ENCODE assay signal across 19 cellular contexts in genomic region chr11:122116591-122116990, GRCh38. TPM values are rescaled to one million over a fixed set of nuclear protein-coding genes. Genes with fewer than 3 reads are reported as not detected.
DNase-seq lines count a peak whose midpoint lies in the region; TF ChIP-seq lines count a peak whose summit lies in the region.
"Had no signal": no experiment of that assay in that cellular context is flagged by ENCODE, and none has a peak within 500 bp of the region (broad histone marks: within the 10 kb centered on the region; RNA-seq: fewer than 3 reads in every experiment).

No MANE protein-coding gene starts in this region.

- no peak for TF ChIP-seq EP300 in SK-N-SH (IDR thresholded peaks at IDR 0.05; ENCODE audit: borderline replicate concordance in 1 of 2, low read depth in 1 of 2, low read length in 1 of 2)

- H2AFZ ChIP-seq in SK-N-SH (ENCODE audit: low read depth) (no peak overlapping the region), smooth muscle cell (ENCODE audit: low read depth) (no peak overlapping the region)

- no peak overlapping the region for H3K27ac Mint-ChIP-seq in T-helper 2 cell treated with Interferon-gamma antibody and Interleukin-4, amounts not matched to agents 5 μg/mL and 100 μg/mL, for 36 hours

- H3K79me2 ChIP-seq in SK-N-SH (ENCODE audit: insufficient read depth) (peaks cover 100% of the 10 kb centered on the region), smooth muscle cell (ENCODE audit: low read depth) (peaks cover 45% of the 10 kb centered on the region)

- H3F3A ChIP-seq in SK-N-SH (replicated peaks; ENCODE audit: insufficient read depth), result peaks cover 67% of the 10 kb centered on the region
- H3F3A ChIP-seq in smooth muscle cell (ENCODE audit: low read depth), result no peaks in the 10 kb centered on the region

- no peak overlapping the region for H3K9ac ChIP-seq in SK-N-SH
- no peak overlapping the region for H3K9ac ChIP-seq in smooth muscle cell (ENCODE audit: low read depth)

- H3K4me2 ChIP-seq in SK-N-SH (no peak overlapping the region), smooth muscle cell (no peak overlapping the region)
- H3K4me2 ChIP-seq: A549 had no signal

- peaks cover 2 to 8% of the 10 kb centered on the region in 2 experiments; a peak in 3 of 4 replicates for H3K4me1 ChIP-seq in SK-N-SH (ENCODE audit: control insufficient read depth in 1 of 2, insufficient read depth in 2 of 2, low read depth in 1 of 2, low read length in 1 of 2)
- H3K4me1 ChIP-seq in smooth muscle cell (ENCODE audit: low read depth), result no peaks in the 10 kb centered on the region
- H3K4me1 ChIP-seq: A549 had no signal

- peaks cover 94% of the 10 kb centered on the region for H4K20me1 ChIP-seq in SK-N-SH (ENCODE audit: insufficient read depth)
- H4K20me1 ChIP-seq in smooth muscle cell (ENCODE audit: low read depth), result no peaks in the 10 kb centered on the region

- H3K27me3 Mint-ChIP-seq in T-helper 2 cell treated with Interferon-gamma antibody and Interleukin-4, amounts not matched to agents 5 μg/mL and 100 μg/mL, for 36 hours (ENCODE audit: low read depth), result no peaks in the 10 kb centered on the region

- TF ChIP-seq CTCF in AG10803 (conservative IDR thresholded peaks at IDR 0.05; ENCODE audit: low read length) (no peak), SK-N-SH (IDR thresholded peaks at IDR 0.05) (no peak), dorsolateral prefrontal cortex (IDR thresholded peaks at IDR 0.05 in 54 of 56, conservative IDR thresholded peaks at IDR 0.05 in 2 of 56; ENCODE audit: low read depth in 1 of 56, partially characterized antibody in 56 of 56) (no peak), smooth muscle cell (IDR thresholded peaks at IDR 0.05; ENCODE audit: borderline replicate concordance, insufficient read depth, poor library complexity, severe bottlenecking) (no peak)

- H3K9me3 Mint-ChIP-seq in T-helper 2 cell treated with Interferon-gamma antibody and Interleukin-4, amounts not matched to agents 5 μg/mL and 100 μg/mL, for 36 hours, result no peaks in the 10 kb centered on the region

- H3K36me3 ChIP-seq in SK-N-SH (replicated peaks in 1 of 2; ENCODE audit: control insufficient read depth in 1 of 2, insufficient read depth in 2 of 2, low read length in 1 of 2) (peaks cover 8 to 93% of the 10 kb centered on the region in 2 experiments), smooth muscle cell (ENCODE audit: low read depth) (peaks cover 7% of the 10 kb centered on the region)

- H3K27ac ChIP-seq in SK-N-SH (ENCODE audit: low read depth in 2 of 2, low read length in 1 of 2), result peak overlapping the region; percentile 16 to 44; a peak in 2 of 4 replicates
- H3K27ac ChIP-seq in dorsolateral prefrontal cortex, result peak overlapping the region in 36 of 59 donors; percentile 6 to 84 (median 44)
- peak overlapping the region; percentile 25 for H3K27ac ChIP-seq in smooth muscle cell (ENCODE audit: low read depth)
- H3K27ac ChIP-seq: A549, C4-2B had no signal

- no peak for TF ChIP-seq RAD21 in SK-N-SH (IDR thresholded peaks at IDR 0.05; ENCODE audit: low read length)

- H3K9me2 ChIP-seq in SK-N-SH, result no peaks in the 10 kb centered on the region

- DNase-seq in AG10803 (ENCODE audit: low read depth) (peak; percentile 67), SK-N-SH (no peak), dorsolateral prefrontal cortex (no peak), smooth muscle cell (lab: John Stamatoyannopoulos, UW; ENCODE audit: unreplicated experiment) (no peak), amygdala (lab: John Stamatoyannopoulos, UW) (no peak), DMS53 treated with DMSO at 0.1 percent for 48 hours (lab: John Stamatoyannopoulos, UW; ENCODE audit: unreplicated experiment) (no peak)
- no peak for DNase-seq in T-helper 2 cell treated with Interferon-gamma antibody and Interleukin-4, amounts not matched to agents 5 μg/mL and 100 μg/mL, for 36 hours (ENCODE audit: low spot score)
- DNase-seq in stimulated activated CD8-positive, alpha-beta memory T cell treated with anti-CD3 and anti-CD28 coated beads, Interleukin-4, amount 100 ng/mL, for 48 hours, result no peak
- DNase-seq: DMS79 treated with DMSO at 0.1 percent for 48 hours, Kasumi-1, MM.1S, NCI-H1092 treated with DMSO at 0.1 percent for 48 hours, NCI-H1694, NCI-H2081 treated with DMSO at 0.1 percent for 48 hours, NCI-H510A, NCI-H82 had no signal

- no peak overlapping the region for H3K4me3 Mint-ChIP-seq in T-helper 2 cell treated with Interferon-gamma antibody and Interleukin-4, amounts not matched to agents 5 μg/mL and 100 μg/mL, for 36 hours

- no peaks in the 10 kb centered on the region for H3K36me3 Mint-ChIP-seq in T-helper 2 cell treated with Interferon-gamma antibody and Interleukin-4, amounts not matched to agents 5 μg/mL and 100 μg/mL, for 36 hours (ENCODE audit: low read depth)

- H3K27me3 ChIP-seq in SK-N-SH (ENCODE audit: insufficient read depth) (no peaks in the 10 kb centered on the region), dorsolateral prefrontal cortex (no peaks in the 10 kb centered on the region), smooth muscle cell (ENCODE audit: low read depth) (no peaks in the 10 kb centered on the region)

- POLR2A ChIA-PET in SK-N-SH (lab: Yijun Ruan, JAX), result no interaction called here

- H3K9me3 ChIP-seq in SK-N-SH (no peaks in the 10 kb centered on the region), smooth muscle cell (replicated peaks; ENCODE audit: low read depth) (no peaks in the 10 kb centered on the region)
- H3K9me3 ChIP-seq: A549 had no signal

- no peak overlapping the region for H3K4me3 ChIP-seq in AG10803 (ENCODE audit: low read length)
- no peak overlapping the region for H3K4me3 ChIP-seq in SK-N-SH (ENCODE audit: low read depth in 2 of 2, low read length in 1 of 2)
- H3K4me3 ChIP-seq in dorsolateral prefrontal cortex, result no peak overlapping the region
- H3K4me3 ChIP-seq in smooth muscle cell, result no peak overlapping the region
- H3K4me3 ChIP-seq: A549 had no signal

- intact Hi-C loops in dorsolateral prefrontal cortex (cut with DNase I), result no loop called here

- no peaks in the 10 kb centered on the region for H3K4me1 Mint-ChIP-seq in T-helper 2 cell treated with Interferon-gamma antibody and Interleukin-4, amounts not matched to agents 5 μg/mL and 100 μg/mL, for 36 hours (ENCODE audit: low read depth)

- CTCF ChIA-PET in SK-N-SH (lab: Yijun Ruan, JAX), result interaction anchor here (0.6 to 1.0 kb wide), 3 partner anchors 8 to 75 kb away, joined by 3 to 6 read pairs (median 3); no protein-coding TSS in a partner anchor

TF ChIP-seq in SK-N-SH, 30 proteins besides CTCF, POLR2A, EP300 and RAD21:
- TF ChIP-seq TAF1 (IDR thresholded peaks at IDR 0.05; ENCODE audit: borderline replicate concordance, low read depth, low read length) (no peak), SMC3 (IDR thresholded peaks at IDR 0.05; ENCODE audit: low read depth, low read length) (no peak), MEF2A (IDR thresholded peaks at IDR 0.05; ENCODE audit: borderline replicate concordance, low read depth) (no peak), FOXJ3 (CRISPR knock-in tag; IDR thresholded peaks at IDR 0.05) (no peak), JUND (IDR thresholded peaks at IDR 0.05) (peak; percentile 9; the same call in 1 of the 2 replicates), ELF1 (IDR thresholded peaks at IDR 0.05) (no peak), CHD2 (IDR thresholded peaks at IDR 0.05; ENCODE audit: low read length, partially characterized antibody) (no peak), USF1 (IDR thresholded peaks at IDR 0.05; ENCODE audit: borderline replicate concordance, low read depth) (no peak), SIN3A (IDR thresholded peaks at IDR 0.05; ENCODE audit: borderline replicate concordance, low read depth, low read length) (no peak)

RNA-seq across cellular contexts. Expression of gene BLID, which starts 0.6 kb away (rescaled TPM):
- polyA plus RNA-seq in SK-N-SH (2012; rRNA removed) (0.18 TPM in 1 of 2 replicates, not detected in the other), smooth muscle cell (0.18 TPM in 1 of 2 replicates, not detected in the other)
- not detected in 2 replicates for polyA plus RNA-seq in SK-N-SH (2012; cell fraction: cytosol; rRNA removed)
- polyA plus RNA-seq in SK-N-SH (2012; cell fraction: nucleus; rRNA removed), result 0.27 and 1.1 TPM in 2 replicates
- total RNA-seq in dorsolateral prefrontal cortex (10 to 100 TPM in 2 of 120 experiments, 1 to 10 TPM in 117, under 1 TPM in 1; 0.85 to 16.2 (median 3.6) TPM), smooth muscle cell (2.3 and 4.7 TPM in 2 replicates)
- total RNA-seq: G401 had no signal
